Comparison of ENCODE assay signal across 2 cellular contexts in the genomic region with DNA sequence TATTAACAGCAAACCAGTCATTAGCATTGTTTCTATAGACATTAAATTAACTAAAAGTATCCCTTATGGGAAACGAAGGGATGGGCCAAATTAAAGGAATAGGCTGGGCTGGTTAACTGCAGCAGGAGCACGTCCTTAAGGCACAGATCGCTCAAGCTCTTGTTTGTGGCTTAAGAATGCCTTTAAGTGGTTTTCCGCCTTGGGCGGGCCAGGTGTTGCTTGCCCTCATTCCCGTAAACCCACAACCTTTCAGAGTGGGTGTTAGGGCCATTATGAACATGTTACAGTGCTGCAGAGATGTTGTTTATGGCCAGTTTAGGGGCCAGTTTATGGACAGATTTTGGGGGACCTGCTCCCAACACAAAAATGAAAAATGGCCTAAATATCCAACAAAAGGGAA. TPM values are rescaled to one million over a fixed set of nuclear protein-coding genes. Genes with fewer than 3 reads are reported as not detected.
"Had no signal": no experiment of that assay in that cellular context is flagged by ENCODE, and none has a peak within 500 bp of the region (broad histone marks: within the 10 kb centered on the region; RNA-seq: fewer than 3 reads in every experiment).

No MANE protein-coding gene starts in this region.

RNA-seq across cellular contexts. Expression of gene SPATA6, which starts 47.9 kb away (rescaled TPM):
- total RNA-seq: PC-9, SJSA1 had no signal
